8 cellular contexts compared by ENCODE assay signal in the genomic region with DNA sequence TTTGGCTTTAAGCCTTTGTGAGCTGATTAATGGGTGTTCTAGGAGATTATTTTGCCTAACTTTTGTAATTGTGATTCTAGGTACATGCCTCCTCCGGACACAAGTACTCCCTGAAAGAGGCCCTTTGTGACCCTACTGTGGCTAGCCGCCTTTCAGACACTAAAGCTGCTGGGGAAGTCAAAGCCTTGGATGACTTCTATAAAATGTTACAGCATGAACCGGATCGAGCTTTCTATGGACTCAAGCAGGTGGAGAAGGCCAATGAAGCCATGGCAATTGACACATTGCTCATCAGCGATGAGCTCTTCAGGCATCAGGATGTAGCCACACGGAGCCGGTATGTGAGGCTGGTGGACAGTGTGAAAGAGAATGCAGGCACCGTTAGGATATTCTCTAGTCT. TPM values are rescaled to one million over a fixed set of nuclear protein-coding genes. Genes with fewer than 3 reads are reported as not detected.
A peak's percentile ranks its signal among the peaks of the same experiment; 100 is the strongest.
DNase-seq lines count a peak whose midpoint lies in the region; ATAC-seq and TF ChIP-seq lines count a peak whose summit lies in the region.

No MANE protein-coding gene starts in this region.

- DNase-seq in AG09309 (ENCODE audit: low read depth) (no peak), HFFc6 (no peak), activated gamma-delta T cell treated with Interleukin-2 at 50 U/mL for 16 hours (no peak)
- no peak for DNase-seq in activated T-helper 2 cell treated with anti-CD3 and anti-CD28 coated beads, Interferon-gamma antibody, Interleukin-2, Interleukin-4, amounts not matched to agents 10 μg/mL and 5 μg/mL and 100 μg/mL, durations not matched to agents 14 hours and 24 hours and 36 hours (ENCODE audit: low spot score)
- peak in 1 of 2 donors; percentile 60 for DNase-seq in stimulated activated effector memory CD8-positive, alpha-beta T cell treated with anti-CD3 and anti-CD28 coated beads, Interleukin-12 subunit alpha, Interleukin-12 subunit beta, amount 100 ng/mL, for 72 hours (ENCODE audit: low spot score in 2 of 2)

- no peak for TF ChIP-seq CTCF in AG09309 (IDR thresholded peaks at IDR 0.05; ENCODE audit: control insufficient read depth, insufficient read depth, low read depth, low read length, missing control alignments)
- no peak for TF ChIP-seq CTCF in HFFc6 (IDR thresholded peaks at IDR 0.05)

- H3K27ac Mint-ChIP-seq in HFFc6 = peak overlapping the region; percentile 98
- H3K27ac Mint-ChIP-seq in activated T-helper 2 cell treated with anti-CD3 and anti-CD28 coated beads, Interferon-gamma antibody, Interleukin-2, Interleukin-4, amounts not matched to agents 10 μg/mL and 5 μg/mL and 100 μg/mL, durations not matched to agents 14 hours and 24 hours and 36 hours = peak overlapping the region; percentile 92
- H3K27ac Mint-ChIP-seq in stimulated activated effector memory CD8-positive, alpha-beta T cell treated with anti-CD3 and anti-CD28 coated beads, Interleukin-12 subunit alpha, Interleukin-12 subunit beta, amount 100 ng/mL, for 72 hours = peak overlapping the region; percentile 96

- H3K4me3 ChIP-seq in AG09309 (ENCODE audit: control insufficient read depth, low read depth, low read length) (peak overlapping the region; percentile 69), iPS-18c (ENCODE audit: insufficient read depth, low read depth, low read length) (peak overlapping the region; percentile 85)

- H3K4me3 Mint-ChIP-seq in HFFc6 = peak overlapping the region; percentile 99
- peak overlapping the region; percentile 91 for H3K4me3 Mint-ChIP-seq in activated T-helper 2 cell treated with anti-CD3 and anti-CD28 coated beads, Interferon-gamma antibody, Interleukin-2, Interleukin-4, amounts not matched to agents 10 μg/mL and 5 μg/mL and 100 μg/mL, durations not matched to agents 14 hours and 24 hours and 36 hours (ENCODE audit: low read depth)
- peak overlapping the region; percentile 94 for H3K4me3 Mint-ChIP-seq in stimulated activated effector memory CD8-positive, alpha-beta T cell treated with anti-CD3 and anti-CD28 coated beads, Interleukin-12 subunit alpha, Interleukin-12 subunit beta, amount 100 ng/mL, for 72 hours

- no peaks in the 10 kb centered on the region for H3K9me3 ChIP-seq in iPS-18c (ENCODE audit: control insufficient read depth, insufficient read depth, low read length)

- H3K27me3 Mint-ChIP-seq in HFFc6 (ENCODE audit: insufficient read depth) = peaks cover 2% of the 10 kb centered on the region
- H3K27me3 Mint-ChIP-seq in activated T-helper 2 cell treated with anti-CD3 and anti-CD28 coated beads, Interferon-gamma antibody, Interleukin-2, Interleukin-4, amounts not matched to agents 10 μg/mL and 5 μg/mL and 100 μg/mL, durations not matched to agents 14 hours and 24 hours and 36 hours (ENCODE audit: low read depth) = peaks cover 5% of the 10 kb centered on the region

- intact Hi-C loops in activated T-helper 2 cell treated with anti-CD3 and anti-CD28 coated beads, Interferon-gamma antibody, Interleukin-2, Interleukin-4, amounts not matched to agents 10 μg/mL and 5 μg/mL and 100 μg/mL, durations not matched to agents 14 hours and 24 hours and 36 hours (cut with micrococcal nuclease) = loop anchor here (2.0 to 5.0 kb wide), 2 partner anchors 53 to 116 kb away; no protein-coding TSS in a partner anchor

- no peak for ATAC-seq in stimulated activated effector memory CD8-positive, alpha-beta T cell treated with anti-CD3 and anti-CD28 coated beads, Interleukin-12 subunit alpha, Interleukin-12 subunit beta, amount 100 ng/mL, for 72 hours
- ATAC-seq in HG02642 (IDR thresholded peaks at IDR 0.05; ENCODE audit: poor library complexity, unreplicated experiment) = no peak
- ATAC-seq in HG03354 (IDR thresholded peaks at IDR 0.05; ENCODE audit: poor library complexity, severe bottlenecking, unreplicated experiment) = no peak

- H3K4me1 Mint-ChIP-seq in HFFc6 (ENCODE audit: low read depth) = peaks cover 70% of the 10 kb centered on the region
- peaks cover 61% of the 10 kb centered on the region for H3K4me1 Mint-ChIP-seq in activated T-helper 2 cell treated with anti-CD3 and anti-CD28 coated beads, Interferon-gamma antibody, Interleukin-2, Interleukin-4, amounts not matched to agents 10 μg/mL and 5 μg/mL and 100 μg/mL, durations not matched to agents 14 hours and 24 hours and 36 hours (ENCODE audit: low read depth)
- peaks cover 52% of the 10 kb centered on the region for H3K4me1 Mint-ChIP-seq in stimulated activated effector memory CD8-positive, alpha-beta T cell treated with anti-CD3 and anti-CD28 coated beads, Interleukin-12 subunit alpha, Interleukin-12 subunit beta, amount 100 ng/mL, for 72 hours

- H3K36me3 Mint-ChIP-seq in HFFc6 (ENCODE audit: low read depth) = peaks cover 55% of the 10 kb centered on the region
- H3K36me3 Mint-ChIP-seq in activated T-helper 2 cell treated with anti-CD3 and anti-CD28 coated beads, Interferon-gamma antibody, Interleukin-2, Interleukin-4, amounts not matched to agents 10 μg/mL and 5 μg/mL and 100 μg/mL, durations not matched to agents 14 hours and 24 hours and 36 hours (ENCODE audit: low read depth) = peaks cover 53% of the 10 kb centered on the region
- H3K36me3 Mint-ChIP-seq in stimulated activated effector memory CD8-positive, alpha-beta T cell treated with anti-CD3 and anti-CD28 coated beads, Interleukin-12 subunit alpha, Interleukin-12 subunit beta, amount 100 ng/mL, for 72 hours = peaks cover 77% of the 10 kb centered on the region

- H3K9me3 Mint-ChIP-seq in HFFc6 = no peaks in the 10 kb centered on the region
- no peaks in the 10 kb centered on the region for H3K9me3 Mint-ChIP-seq in activated T-helper 2 cell treated with anti-CD3 and anti-CD28 coated beads, Interferon-gamma antibody, Interleukin-2, Interleukin-4, amounts not matched to agents 10 μg/mL and 5 μg/mL and 100 μg/mL, durations not matched to agents 14 hours and 24 hours and 36 hours
- no peaks in the 10 kb centered on the region for H3K9me3 Mint-ChIP-seq in stimulated activated effector memory CD8-positive, alpha-beta T cell treated with anti-CD3 and anti-CD28 coated beads, Interleukin-12 subunit alpha, Interleukin-12 subunit beta, amount 100 ng/mL, for 72 hours

RNA-seq across cellular contexts. Expression of a gene that starts 13.6 kb away (rescaled TPM):
- total RNA-seq in HFFc6 (2021; fragmentation: NEBNext Ultra II Directional; extraction: Animal tissue kit (Norgen Biotek cat#: 25700)) = 100 to 1,000 TPM in 1 of 6 experiments, 10 to 100 TPM in 5; 46.9 to 101 (median 83.9) TPM
- total RNA-seq in activated T-helper 2 cell treated with anti-CD3 and anti-CD28 coated beads, Interferon-gamma antibody, Interleukin-2, Interleukin-4, amounts not matched to agents 10 μg/mL and 5 μg/mL and 100 μg/mL, durations not matched to agents 14 hours and 24 hours and 36 hours = 0.59 and 0.76 TPM in 2 replicates

RNA-seq across cellular contexts. Expression of a gene that starts 13.6 kb away (rescaled TPM):
- total RNA-seq in HFFc6 (2021; fragmentation: NEBNext Ultra II Directional; extraction: Animal tissue kit (Norgen Biotek cat#: 25700)) = 10 to 100 TPM; 52.6 to 77.2 (median 72.8) TPM
- total RNA-seq in activated T-helper 2 cell treated with anti-CD3 and anti-CD28 coated beads, Interferon-gamma antibody, Interleukin-2, Interleukin-4, amounts not matched to agents 10 μg/mL and 5 μg/mL and 100 μg/mL, durations not matched to agents 14 hours and 24 hours and 36 hours = 14.4 and 17.1 TPM in 2 replicates

Comparison
In these comparisons a context has a peak if more than half of its experiments do, and no peak if none do; other contexts are left out.
1. RNA of a gene that starts 13.6 kb away (total RNA-seq): 46.9 to 101 TPM in HFFc6; 0.59 to 0.76 TPM in activated T-helper 2 cell treated with anti-CD3 and anti-CD28 coated beads, Interferon-gamma antibody, Interleukin-2, Interleukin-4, amounts not matched to agents 10 μg/mL and 5 μg/mL and 100 μg/mL, durations not matched to agents 14 hours and 24 hours and 36 hours; every median in the first group is over 10 times any median in the second.
2. Peak in every context shown above with its lines, with median percentiles within 50 percentile points of each other: H3K27ac Mint-ChIP-seq and H3K4me3 Mint-ChIP-seq.